ENCODE assay signal across 1 cellular context in genomic region chr9:91395106-91395552, GRCh38.
TF ChIP-seq lines count a peak whose summit lies in the region.

No MANE protein-coding gene starts in this region.

TF ChIP-seq in SK-N-SH treated with all-trans-retinoic acid at 6 μM for 48 hours, 23 proteins besides CTCF, POLR2A, EP300 and RAD21 (continued from another document):
- no peak for TF ChIP-seq CREB5 (CRISPR knock-in tag; IDR thresholded peaks at IDR 0.05; ENCODE audit: low read depth)
- TF ChIP-seq RARB (CRISPR knock-in tag; IDR thresholded peaks at IDR 0.05) = no peak
